10 cellular contexts compared by ENCODE assay signal in the genomic region with DNA sequence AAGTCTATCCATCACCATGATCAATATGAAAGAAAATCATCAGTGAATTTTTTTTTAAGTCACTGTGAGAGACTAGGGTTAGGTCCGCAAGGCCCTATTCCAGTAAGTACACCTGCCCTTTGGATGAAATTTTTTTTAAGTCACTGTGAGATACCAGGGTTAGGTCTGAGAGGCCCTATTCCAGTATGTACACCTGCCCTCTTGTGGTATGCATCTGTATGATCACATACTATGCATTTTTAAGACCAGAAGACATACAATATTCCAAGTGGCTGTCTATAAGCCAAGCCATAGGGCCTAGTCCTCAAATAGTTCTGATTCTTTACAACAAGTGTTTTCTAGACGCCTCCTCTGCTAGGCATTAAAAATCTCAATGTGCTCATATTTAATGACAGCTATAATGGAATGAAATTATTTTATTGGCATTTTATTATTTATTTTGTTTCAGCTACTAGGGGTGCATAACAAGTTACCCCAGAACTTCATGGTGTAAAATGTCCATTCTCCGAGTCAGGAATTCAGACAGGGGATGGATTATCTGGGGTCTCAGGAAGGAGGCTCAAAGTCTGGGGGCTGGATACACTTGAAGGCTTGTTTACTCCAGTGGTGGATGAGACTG. TPM values are rescaled to one million over a fixed set of nuclear protein-coding genes. Genes with fewer than 3 reads are reported as not detected.
DNase-seq lines count a peak whose midpoint lies in the region; ATAC-seq and TF ChIP-seq lines count a peak whose summit lies in the region.
"Had no signal": no experiment of that assay in that cellular context is flagged by ENCODE, and none has a peak within 500 bp of the region (broad histone marks: within the 10 kb centered on the region; RNA-seq: fewer than 3 reads in every experiment).

No MANE protein-coding gene starts in this region.

- H3K9me3 Mint-ChIP-seq in activated T-helper 1 cell treated with anti-CD3 and anti-CD28 coated beads, Interleukin-12 subunit alpha, Interleukin-12 subunit beta, Interleukin-2, Interleukin-4 antibody, amounts not matched to agents 30 ng/mL and 10 ng/mL and 1 ng/mL, durations not matched to agents 14 hours and 24 hours and 36 hours = no peaks in the 10 kb centered on the region
- no peaks in the 10 kb centered on the region for H3K9me3 Mint-ChIP-seq in activated naive CD4-positive, alpha-beta T cell treated with anti-CD3 and anti-CD28 coated beads for 36 hours
- H3K9me3 Mint-ChIP-seq: stimulated activated naive CD8-positive, alpha-beta T cell treated with anti-CD3 and anti-CD28 coated beads, Interleukin-15, Interleukin-2, amounts not matched to agents 100 ng/mL and 50 ng/mL, for 24 hours had no signal

- H3K4me3 ChIP-seq in cardiac fibroblast (replicated peaks in 1 of 2; ENCODE audit: low read depth in 2 of 2, low read length in 2 of 2) (no peak overlapping the region), prostate gland (no peak overlapping the region)
- H3K4me3 ChIP-seq: HAP-1 had no signal

- no peaks in the 10 kb centered on the region for H3K36me3 ChIP-seq in prostate gland
- H3K36me3 ChIP-seq: HAP-1 had no signal

- CTCF ChIA-PET in activated naive CD4-positive, alpha-beta T cell treated with anti-CD3 and anti-CD28 coated beads for 36 hours (lab: Charles Lee) = interaction anchor here (0.6 to 1.0 kb wide), 3 partner anchors 29 to 638 kb away, joined by 3 read pairs; no protein-coding TSS in a partner anchor

- no peaks in the 10 kb centered on the region for H3K9me3 ChIP-seq in prostate gland
- H3K9me3 ChIP-seq: HAP-1 had no signal

- H3K27me3 ChIP-seq in prostate gland (replicated peaks; ENCODE audit: insufficient read depth) = no peaks in the 10 kb centered on the region

- no peak overlapping the region for H3K4me3 Mint-ChIP-seq in activated T-helper 1 cell treated with anti-CD3 and anti-CD28 coated beads, Interleukin-12 subunit alpha, Interleukin-12 subunit beta, Interleukin-2, Interleukin-4 antibody, amounts not matched to agents 30 ng/mL and 10 ng/mL and 1 ng/mL, durations not matched to agents 14 hours and 24 hours and 36 hours
- no peak overlapping the region for H3K4me3 Mint-ChIP-seq in activated naive CD4-positive, alpha-beta T cell treated with anti-CD3 and anti-CD28 coated beads for 36 hours
- H3K4me3 Mint-ChIP-seq: stimulated activated naive CD8-positive, alpha-beta T cell treated with anti-CD3 and anti-CD28 coated beads, Interleukin-15, Interleukin-2, amounts not matched to agents 100 ng/mL and 50 ng/mL, for 24 hours had no signal

- WGBS in prostate gland = 96% methylated on average over 3 of the region's 3 CpGs

- TF ChIP-seq CTCF in C4-2B (conservative IDR thresholded peaks at IDR 0.05) (peak; percentile 89), cardiac fibroblast (IDR thresholded peaks at IDR 0.05; ENCODE audit: low read depth, low read length) (peak; percentile 36), prostate gland (IDR thresholded peaks at IDR 0.05) (peak in 3 of 4 experiments; percentile 18 to 60 (median 39))

- ATAC-seq in GM21360 (IDR thresholded peaks at IDR 0.05; ENCODE audit: unreplicated experiment) = peak; percentile 59
- no peak for ATAC-seq in stimulated activated naive CD8-positive, alpha-beta T cell treated with anti-CD3 and anti-CD28 coated beads, Interleukin-15, Interleukin-2, amounts not matched to agents 100 U/mL and 50 U/mL, for 24 hours

- DNase-seq in NCI-H2196 (lab: John Stamatoyannopoulos, UW; ENCODE audit: unreplicated experiment) = peak; percentile 16
- peak; percentile 38 to 54 for DNase-seq in cardiac fibroblast (ENCODE audit: low read depth in 2 of 2)
- DNase-seq in prostate gland (ENCODE audit: low spot score) = no peak
- DNase-seq in stimulated activated naive CD8-positive, alpha-beta T cell treated with anti-CD3 and anti-CD28 coated beads, Interleukin-15, Interleukin-2, amounts not matched to agents 100 U/mL and 50 U/mL, for 24 hours = no peak
- DNase-seq in activated T-helper 1 cell treated with anti-CD3 and anti-CD28 coated beads, Interleukin-12 subunit alpha, Interleukin-12 subunit beta, Interleukin-2, Interleukin-4 antibody, amounts not matched to agents 30 ng/mL and 10 ng/mL and 1 ng/mL, durations not matched to agents 14 hours and 24 hours and 36 hours (ENCODE audit: low spot score) = no peak
- DNase-seq in activated naive CD4-positive, alpha-beta T cell treated with anti-CD3 and anti-CD28 coated beads for 36 hours = no peak

- intact Hi-C loops in prostate gland (cut with DNase I) = loop anchor here (5.0 to 10.0 kb wide), 3 partner anchors 57 to 585 kb away; partner anchors contain the start of gene CTBP2
- intact Hi-C loops in activated T-helper 1 cell treated with anti-CD3 and anti-CD28 coated beads, Interleukin-12 subunit alpha, Interleukin-12 subunit beta, Interleukin-2, Interleukin-4 antibody, amounts not matched to agents 30 ng/mL and 10 ng/mL and 1 ng/mL, durations not matched to agents 14 hours and 24 hours and 36 hours (cut with micrococcal nuclease) = no loop called here
- intact Hi-C loops in activated naive CD4-positive, alpha-beta T cell treated with anti-CD3 and anti-CD28 coated beads for 36 hours (cut with micrococcal nuclease) = loop anchor here (1.0 kb wide), 1 partner anchor 582 kb away; no protein-coding TSS in a partner anchor

- TF ChIP-seq POLR2A in prostate gland (IDR thresholded peaks at IDR 0.05) = no peak

- H3K4me1 Mint-ChIP-seq in activated T-helper 1 cell treated with anti-CD3 and anti-CD28 coated beads, Interleukin-12 subunit alpha, Interleukin-12 subunit beta, Interleukin-2, Interleukin-4 antibody, amounts not matched to agents 30 ng/mL and 10 ng/mL and 1 ng/mL, durations not matched to agents 14 hours and 24 hours and 36 hours (ENCODE audit: low read depth) = no peaks in the 10 kb centered on the region
- H3K4me1 Mint-ChIP-seq in activated naive CD4-positive, alpha-beta T cell treated with anti-CD3 and anti-CD28 coated beads for 36 hours (ENCODE audit: low read depth) = no peaks in the 10 kb centered on the region

- H3K27ac ChIP-seq in C4-2B (peak overlapping the region; percentile 83; the same call in 1 of the 2 replicates), prostate gland (no peak overlapping the region)

- H3K4me1 ChIP-seq in prostate gland (replicated peaks) = no peaks in the 10 kb centered on the region

- no peak overlapping the region for H3K27ac Mint-ChIP-seq in activated T-helper 1 cell treated with anti-CD3 and anti-CD28 coated beads, Interleukin-12 subunit alpha, Interleukin-12 subunit beta, Interleukin-2, Interleukin-4 antibody, amounts not matched to agents 30 ng/mL and 10 ng/mL and 1 ng/mL, durations not matched to agents 14 hours and 24 hours and 36 hours
- H3K27ac Mint-ChIP-seq in activated naive CD4-positive, alpha-beta T cell treated with anti-CD3 and anti-CD28 coated beads for 36 hours = no peak overlapping the region
- H3K27ac Mint-ChIP-seq: stimulated activated naive CD8-positive, alpha-beta T cell treated with anti-CD3 and anti-CD28 coated beads, Interleukin-15, Interleukin-2, amounts not matched to agents 100 ng/mL and 50 ng/mL, for 24 hours had no signal

- no peaks in the 10 kb centered on the region for H3K36me3 Mint-ChIP-seq in activated T-helper 1 cell treated with anti-CD3 and anti-CD28 coated beads, Interleukin-12 subunit alpha, Interleukin-12 subunit beta, Interleukin-2, Interleukin-4 antibody, amounts not matched to agents 30 ng/mL and 10 ng/mL and 1 ng/mL, durations not matched to agents 14 hours and 24 hours and 36 hours (ENCODE audit: low read depth)
- no peaks in the 10 kb centered on the region for H3K36me3 Mint-ChIP-seq in activated naive CD4-positive, alpha-beta T cell treated with anti-CD3 and anti-CD28 coated beads for 36 hours (ENCODE audit: low read depth)

- H3K27me3 Mint-ChIP-seq in activated T-helper 1 cell treated with anti-CD3 and anti-CD28 coated beads, Interleukin-12 subunit alpha, Interleukin-12 subunit beta, Interleukin-2, Interleukin-4 antibody, amounts not matched to agents 30 ng/mL and 10 ng/mL and 1 ng/mL, durations not matched to agents 14 hours and 24 hours and 36 hours (ENCODE audit: insufficient read depth) = peaks cover 2% of the 10 kb centered on the region
- peaks cover 7% of the 10 kb centered on the region for H3K27me3 Mint-ChIP-seq in activated naive CD4-positive, alpha-beta T cell treated with anti-CD3 and anti-CD28 coated beads for 36 hours (ENCODE audit: low read depth)

RNA-seq across cellular contexts. Expression of gene TEX36, which starts 53.1 kb away (rescaled TPM):
- total RNA-seq in prostate gland = not detected
- total RNA-seq in activated T-helper 1 cell treated with anti-CD3 and anti-CD28 coated beads, Interleukin-12 subunit alpha, Interleukin-12 subunit beta, Interleukin-2, Interleukin-4 antibody, amounts not matched to agents 30 ng/mL and 10 ng/mL and 1 ng/mL, durations not matched to agents 14 hours and 24 hours and 36 hours = not detected in 2 replicates
- not detected for total RNA-seq in activated naive CD4-positive, alpha-beta T cell treated with anti-CD3 and anti-CD28 coated beads for 36 hours

Comparison
In these comparisons a context has a peak if more than half of its experiments do, and no peak if none do; other contexts are left out.
1. CTCF ChIP-seq: peak in every context shown above with its lines; median percentile 89 in C4-2B; 39 in prostate gland; 36 in cardiac fibroblast.
2. DNase-seq: peak in NCI-H2196 (single experiment) and cardiac fibroblast (2 of 2); none in prostate gland (single experiment), stimulated activated naive CD8-positive, alpha-beta T cell treated with anti-CD3 and anti-CD28 coated beads, Interleukin-15, Interleukin-2, amounts not matched to agents 100 U/mL and 50 U/mL, for 24 hours (single experiment), activated T-helper 1 cell treated with anti-CD3 and anti-CD28 coated beads, Interleukin-12 subunit alpha, Interleukin-12 subunit beta, Interleukin-2, Interleukin-4 antibody, amounts not matched to agents 30 ng/mL and 10 ng/mL and 1 ng/mL, durations not matched to agents 14 hours and 24 hours and 36 hours (single experiment) and activated naive CD4-positive, alpha-beta T cell treated with anti-CD3 and anti-CD28 coated beads for 36 hours (single experiment).